Comparison of ENCODE assay signal across 1 cellular context in the genomic region with DNA sequence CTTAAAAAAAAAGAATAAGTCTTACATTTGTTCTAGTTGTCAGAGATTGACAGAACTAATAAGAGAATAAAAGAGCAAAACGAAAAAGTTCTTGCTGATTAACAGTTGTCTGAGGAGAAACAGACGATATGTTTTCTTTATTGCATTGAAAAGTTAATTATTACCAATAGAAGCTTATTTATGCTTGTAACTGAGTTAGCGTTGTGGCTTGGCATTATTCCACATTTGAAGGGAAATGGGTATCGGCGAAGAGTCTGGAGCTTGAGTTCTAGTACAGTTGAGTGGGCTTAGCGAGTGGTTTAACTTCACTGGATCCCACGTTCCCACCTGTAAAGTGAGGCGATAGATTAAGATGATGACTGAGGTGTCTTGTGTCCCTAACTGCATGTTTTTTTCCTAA.
TF ChIP-seq lines count a peak whose summit lies in the region.

No MANE protein-coding gene starts in this region.

TF ChIP-seq in WTC11, 78 proteins besides CTCF, POLR2A, EP300 and RAD21 (continued from another document):
- TF ChIP-seq, protein P1, sequence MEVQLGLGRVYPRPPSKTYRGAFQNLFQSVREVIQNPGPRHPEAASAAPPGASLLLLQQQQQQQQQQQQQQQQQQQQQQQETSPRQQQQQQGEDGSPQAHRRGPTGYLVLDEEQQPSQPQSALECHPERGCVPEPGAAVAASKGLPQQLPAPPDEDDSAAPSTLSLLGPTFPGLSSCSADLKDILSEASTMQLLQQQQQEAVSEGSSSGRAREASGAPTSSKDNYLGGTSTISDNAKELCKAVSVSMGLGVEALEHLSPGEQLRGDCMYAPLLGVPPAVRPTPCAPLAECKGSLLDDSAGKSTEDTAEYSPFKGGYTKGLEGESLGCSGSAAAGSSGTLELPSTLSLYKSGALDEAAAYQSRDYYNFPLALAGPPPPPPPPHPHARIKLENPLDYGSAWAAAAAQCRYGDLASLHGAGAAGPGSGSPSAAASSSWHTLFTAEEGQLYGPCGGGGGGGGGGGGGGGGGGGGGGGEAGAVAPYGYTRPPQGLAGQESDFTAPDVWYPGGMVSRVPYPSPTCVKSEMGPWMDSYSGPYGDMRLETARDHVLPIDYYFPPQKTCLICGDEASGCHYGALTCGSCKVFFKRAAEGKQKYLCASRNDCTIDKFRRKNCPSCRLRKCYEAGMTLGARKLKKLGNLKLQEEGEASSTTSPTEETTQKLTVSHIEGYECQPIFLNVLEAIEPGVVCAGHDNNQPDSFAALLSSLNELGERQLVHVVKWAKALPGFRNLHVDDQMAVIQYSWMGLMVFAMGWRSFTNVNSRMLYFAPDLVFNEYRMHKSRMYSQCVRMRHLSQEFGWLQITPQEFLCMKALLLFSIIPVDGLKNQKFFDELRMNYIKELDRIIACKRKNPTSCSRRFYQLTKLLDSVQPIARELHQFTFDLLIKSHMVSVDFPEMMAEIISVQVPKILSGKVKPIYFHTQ (CRISPR knock-in tag; IDR thresholded peaks at IDR 0.05): no peak
- TF ChIP-seq RELA (CRISPR knock-in tag; IDR thresholded peaks at IDR 0.05; ENCODE audit: borderline replicate concordance): no peak
- TF ChIP-seq, protein P2, sequence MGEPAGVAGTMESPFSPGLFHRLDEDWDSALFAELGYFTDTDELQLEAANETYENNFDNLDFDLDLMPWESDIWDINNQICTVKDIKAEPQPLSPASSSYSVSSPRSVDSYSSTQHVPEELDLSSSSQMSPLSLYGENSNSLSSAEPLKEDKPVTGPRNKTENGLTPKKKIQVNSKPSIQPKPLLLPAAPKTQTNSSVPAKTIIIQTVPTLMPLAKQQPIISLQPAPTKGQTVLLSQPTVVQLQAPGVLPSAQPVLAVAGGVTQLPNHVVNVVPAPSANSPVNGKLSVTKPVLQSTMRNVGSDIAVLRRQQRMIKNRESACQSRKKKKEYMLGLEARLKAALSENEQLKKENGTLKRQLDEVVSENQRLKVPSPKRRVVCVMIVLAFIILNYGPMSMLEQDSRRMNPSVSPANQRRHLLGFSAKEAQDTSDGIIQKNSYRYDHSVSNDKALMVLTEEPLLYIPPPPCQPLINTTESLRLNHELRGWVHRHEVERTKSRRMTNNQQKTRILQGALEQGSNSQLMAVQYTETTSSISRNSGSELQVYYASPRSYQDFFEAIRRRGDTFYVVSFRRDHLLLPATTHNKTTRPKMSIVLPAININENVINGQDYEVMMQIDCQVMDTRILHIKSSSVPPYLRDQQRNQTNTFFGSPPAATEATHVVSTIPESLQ (CRISPR knock-in tag; IDR thresholded peaks at IDR 0.05): no peak
- TF ChIP-seq ZNF396 (CRISPR knock-in tag; IDR thresholded peaks at IDR 0.05; ENCODE audit: borderline replicate concordance): no peak
- TF ChIP-seq JUN (CRISPR knock-in tag; IDR thresholded peaks at IDR 0.05): no peak
- TF ChIP-seq NFYB (CRISPR knock-in tag; conservative IDR thresholded peaks at IDR 0.05; ENCODE audit: low read depth): no peak
- no peak for TF ChIP-seq ZNF423 (CRISPR knock-in tag; IDR thresholded peaks at IDR 0.05)
